In genomic region chr1:91020967-91021685, GRCh38 we compare ENCODE assay signal across 8 cellular contexts. TPM values are rescaled to one million over a fixed set of nuclear protein-coding genes. Genes with fewer than 3 reads are reported as not detected.
A peak's percentile ranks its signal among the peaks of the same experiment; 100 is the strongest.
DNase-seq lines count a peak whose midpoint lies in the region; ATAC-seq and TF ChIP-seq lines count a peak whose summit lies in the region.

No MANE protein-coding gene starts in this region.

- no peaks in the 10 kb centered on the region for H3F3A ChIP-seq in neural cell (ENCODE audit: insufficient read depth, low read length, poor library complexity, severe bottlenecking)

- H3K27ac ChIP-seq in HUES64 (ENCODE audit: low read depth, low read length) (peak overlapping the region; percentile 100), neural cell (ENCODE audit: low read length) (peak overlapping the region; percentile 99), stomach (peak overlapping the region; percentile 96 to 99 (median 98))

- H3K4me3 ChIP-seq in HUES64 (ENCODE audit: low read length) (peak overlapping the region; percentile 96), fibroblast of pulmonary artery (replicated peaks; ENCODE audit: low read depth, low read length) (peak overlapping the region; percentile 91), neural cell (ENCODE audit: low read length) (peak overlapping the region; percentile 92), stomach (peak overlapping the region; percentile 66 to 86 (median 70))

- peak; percentile 25 for TF ChIP-seq RAD21 in neural cell (conservative IDR thresholded peaks at IDR 0.05)

- H2AFZ ChIP-seq in neural cell (ENCODE audit: low read depth, low read length), result peak overlapping the region; percentile 96

- intact Hi-C loops in stomach (cut with DNase I; ENCODE audit: low total_unique reads), result no loop called here

- H3K4me1 ChIP-seq in HUES64 (ENCODE audit: insufficient read depth, low read length) (peaks cover 30% of the 10 kb centered on the region), stomach (peaks cover 22 to 63% (median 47%) of the 10 kb centered on the region in 4 donors)

- H3K4me2 ChIP-seq in neural cell (ENCODE audit: low read length), result peak overlapping the region; percentile 87

- peaks cover 12% of the 10 kb centered on the region; the same call in 1 of the 2 replicates for H3K9me3 ChIP-seq in HUES64 (ENCODE audit: insufficient read depth, low read depth, low read length)
- H3K9me3 ChIP-seq in neural cell (ENCODE audit: low read length), result no peaks in the 10 kb centered on the region
- no peaks in the 10 kb centered on the region for H3K9me3 ChIP-seq in stomach

- DNase-seq in DMS153 (lab: John Stamatoyannopoulos, UW) (peak; percentile 50), RPMI8226 (peak; percentile 77), fibroblast of pulmonary artery (ENCODE audit: low read depth) (peak; percentile 82), stomach (peak; percentile 69)
- DNase-seq in activated T-helper 9 cell treated with anti-CD3 and anti-CD28 coated beads, Interleukin-2, amount 50 U/mL, for 16 hours (ENCODE audit: low read depth), result peak; percentile 58

- H3K27me3 ChIP-seq in HUES64 (ENCODE audit: insufficient read depth, low read length) (no peaks in the 10 kb centered on the region), neural cell (ENCODE audit: insufficient read depth, low read depth, low read length) (no peaks in the 10 kb centered on the region), stomach (no peaks in the 10 kb centered on the region)

- peak; percentile 41 for ATAC-seq in GM21515 (IDR thresholded peaks at IDR 0.05; ENCODE audit: unreplicated experiment)

- peaks cover 51% of the 10 kb centered on the region for H3K79me2 ChIP-seq in neural cell (replicated peaks; ENCODE audit: insufficient read depth, low read length)

- TF ChIP-seq CTCF in fibroblast of pulmonary artery (IDR thresholded peaks at IDR 0.05; ENCODE audit: low read length, missing control alignments) (no peak), neural cell (IDR thresholded peaks at IDR 0.05; ENCODE audit: poor library complexity, severe bottlenecking) (no peak), stomach (IDR thresholded peaks at IDR 0.05) (no peak)

- peaks cover 34% of the 10 kb centered on the region for H3K36me3 ChIP-seq in HUES64 (ENCODE audit: insufficient read depth, low read length)
- no peaks in the 10 kb centered on the region for H3K36me3 ChIP-seq in neural cell (ENCODE audit: insufficient read depth, low read length)
- no peaks in the 10 kb centered on the region for H3K36me3 ChIP-seq in stomach

- no peaks in the 10 kb centered on the region for H4K20me1 ChIP-seq in neural cell (ENCODE audit: insufficient read depth)

- under 1% methylated on average over 33 of the region's 33 CpGs for WGBS in HUES64
- WGBS in stomach, 5 donors, result 1% methylated on average over 13 to 33 of the region's 33 CpGs

- TF ChIP-seq POLR2A in stomach (IDR thresholded peaks at IDR 0.05), result no peak

- H3K9ac ChIP-seq in HUES64 (ENCODE audit: low read depth, low read length), result peak overlapping the region; percentile 100
- H3K9ac ChIP-seq in neural cell (ENCODE audit: low read length), result peak overlapping the region; percentile 98

- TF ChIP-seq EP300 in neural cell (conservative IDR thresholded peaks at IDR 0.05; ENCODE audit: poor library complexity, severe bottlenecking), result no peak
- no peak for TF ChIP-seq EP300 in stomach (IDR thresholded peaks at IDR 0.05)

- no peaks in the 10 kb centered on the region for H3K9me2 ChIP-seq in neural cell (ENCODE audit: insufficient read depth, low read length)

TF ChIP-seq in neural cell, 6 proteins besides CTCF, POLR2A, EP300 and RAD21:
- no peak for TF ChIP-seq TAF1 (IDR thresholded peaks at IDR 0.05; ENCODE audit: low read depth)
- TF ChIP-seq EZH2 (IDR thresholded peaks at IDR 0.05; ENCODE audit: borderline replicate concordance, insufficient read depth, low read length, poor library complexity, severe bottlenecking), result no peak
- TF ChIP-seq, protein P1, sequence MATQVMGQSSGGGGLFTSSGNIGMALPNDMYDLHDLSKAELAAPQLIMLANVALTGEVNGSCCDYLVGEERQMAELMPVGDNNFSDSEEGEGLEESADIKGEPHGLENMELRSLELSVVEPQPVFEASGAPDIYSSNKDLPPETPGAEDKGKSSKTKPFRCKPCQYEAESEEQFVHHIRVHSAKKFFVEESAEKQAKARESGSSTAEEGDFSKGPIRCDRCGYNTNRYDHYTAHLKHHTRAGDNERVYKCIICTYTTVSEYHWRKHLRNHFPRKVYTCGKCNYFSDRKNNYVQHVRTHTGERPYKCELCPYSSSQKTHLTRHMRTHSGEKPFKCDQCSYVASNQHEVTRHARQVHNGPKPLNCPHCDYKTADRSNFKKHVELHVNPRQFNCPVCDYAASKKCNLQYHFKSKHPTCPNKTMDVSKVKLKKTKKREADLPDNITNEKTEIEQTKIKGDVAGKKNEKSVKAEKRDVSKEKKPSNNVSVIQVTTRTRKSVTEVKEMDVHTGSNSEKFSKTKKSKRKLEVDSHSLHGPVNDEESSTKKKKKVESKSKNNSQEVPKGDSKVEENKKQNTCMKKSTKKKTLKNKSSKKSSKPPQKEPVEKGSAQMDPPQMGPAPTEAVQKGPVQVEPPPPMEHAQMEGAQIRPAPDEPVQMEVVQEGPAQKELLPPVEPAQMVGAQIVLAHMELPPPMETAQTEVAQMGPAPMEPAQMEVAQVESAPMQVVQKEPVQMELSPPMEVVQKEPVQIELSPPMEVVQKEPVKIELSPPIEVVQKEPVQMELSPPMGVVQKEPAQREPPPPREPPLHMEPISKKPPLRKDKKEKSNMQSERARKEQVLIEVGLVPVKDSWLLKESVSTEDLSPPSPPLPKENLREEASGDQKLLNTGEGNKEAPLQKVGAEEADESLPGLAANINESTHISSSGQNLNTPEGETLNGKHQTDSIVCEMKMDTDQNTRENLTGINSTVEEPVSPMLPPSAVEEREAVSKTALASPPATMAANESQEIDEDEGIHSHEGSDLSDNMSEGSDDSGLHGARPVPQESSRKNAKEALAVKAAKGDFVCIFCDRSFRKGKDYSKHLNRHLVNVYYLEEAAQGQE (IDR thresholded peaks at IDR 0.05; ENCODE audit: borderline replicate concordance), result no peak
- peak; percentile 71 for TF ChIP-seq POLR2AphosphoS5 (IDR thresholded peaks at IDR 0.05)
- no peak for TF ChIP-seq MXI1 (conservative IDR thresholded peaks at IDR 0.05; ENCODE audit: poor library complexity, severe bottlenecking)
- peak; percentile 7 for TF ChIP-seq SMC3 (conservative IDR thresholded peaks at IDR 0.05; ENCODE audit: poor library complexity)
TF ChIP-seq in neural cell: peak in this region for 2.

RNA-seq across cellular contexts. Expression of gene ZNF644, which starts 0.7 kb away (rescaled TPM):
- 41.9 TPM for polyA plus RNA-seq in HUES64 (2013, experiment 1 of 2)
- 54.7 TPM for polyA plus RNA-seq in HUES64 (2013, experiment 2 of 2)
- polyA plus RNA-seq in neural cell (59.9 and 71.7 TPM in 2 replicates), stomach (10 to 100 TPM; 13.2 to 19.6 (median 15.9) TPM)
- polyA minus RNA-seq in neural cell, result 306 and 313 TPM in 2 replicates
- 100 to 1,000 TPM in 1 of 5 donors, 10 to 100 TPM in 4; 33.3 to 134 (median 63.0) TPM for total RNA-seq in stomach

Comparison
In these comparisons a context has a peak if more than half of its experiments do, and no peak if none do; other contexts are left out.
1. Peak in every context shown above with its lines: DNase-seq, ATAC-seq, H3K4me3 ChIP-seq and H3K27ac ChIP-seq.